1 cellular context compared by ENCODE assay signal in genomic region chr1:197902454-197903195, GRCh38.
A peak's percentile ranks its signal among the peaks of the same experiment; 100 is the strongest.
TF ChIP-seq lines count a peak whose summit lies in the region.

TSS of gene C1orf53 (plus strand) at chr1:197902630. CDS start at chr1:197902650, 20 bp downstream.

TF ChIP-seq in HepG2, 621 proteins besides CTCF, POLR2A, EP300 and RAD21 (continued from another document and continues in another):
- TF ChIP-seq, protein P1, sequence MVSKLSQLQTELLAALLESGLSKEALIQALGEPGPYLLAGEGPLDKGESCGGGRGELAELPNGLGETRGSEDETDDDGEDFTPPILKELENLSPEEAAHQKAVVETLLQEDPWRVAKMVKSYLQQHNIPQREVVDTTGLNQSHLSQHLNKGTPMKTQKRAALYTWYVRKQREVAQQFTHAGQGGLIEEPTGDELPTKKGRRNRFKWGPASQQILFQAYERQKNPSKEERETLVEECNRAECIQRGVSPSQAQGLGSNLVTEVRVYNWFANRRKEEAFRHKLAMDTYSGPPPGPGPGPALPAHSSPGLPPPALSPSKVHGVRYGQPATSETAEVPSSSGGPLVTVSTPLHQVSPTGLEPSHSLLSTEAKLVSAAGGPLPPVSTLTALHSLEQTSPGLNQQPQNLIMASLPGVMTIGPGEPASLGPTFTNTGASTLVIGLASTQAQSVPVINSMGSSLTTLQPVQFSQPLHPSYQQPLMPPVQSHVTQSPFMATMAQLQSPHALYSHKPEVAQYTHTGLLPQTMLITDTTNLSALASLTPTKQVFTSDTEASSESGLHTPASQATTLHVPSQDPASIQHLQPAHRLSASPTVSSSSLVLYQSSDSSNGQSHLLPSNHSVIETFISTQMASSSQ (IDR thresholded peaks at IDR 0.05; ENCODE audit: low read depth) = no peak
- TF ChIP-seq, protein P1 (CRISPR knock-in tag; IDR thresholded peaks at IDR 0.05; ENCODE audit: borderline replicate concordance) = peak; percentile 78
- TF ChIP-seq MED1 (CRISPR knock-in tag; IDR thresholded peaks at IDR 0.05) = peak; percentile 67; the same call in 1 of the 2 replicates
- TF ChIP-seq ZBTB1 (CRISPR knock-in tag; IDR thresholded peaks at IDR 0.05; ENCODE audit: borderline replicate concordance) = no peak
- peak; percentile 92 for TF ChIP-seq DNMT1 (CRISPR knock-in tag; IDR thresholded peaks at IDR 0.05)
- TF ChIP-seq, protein P2, sequence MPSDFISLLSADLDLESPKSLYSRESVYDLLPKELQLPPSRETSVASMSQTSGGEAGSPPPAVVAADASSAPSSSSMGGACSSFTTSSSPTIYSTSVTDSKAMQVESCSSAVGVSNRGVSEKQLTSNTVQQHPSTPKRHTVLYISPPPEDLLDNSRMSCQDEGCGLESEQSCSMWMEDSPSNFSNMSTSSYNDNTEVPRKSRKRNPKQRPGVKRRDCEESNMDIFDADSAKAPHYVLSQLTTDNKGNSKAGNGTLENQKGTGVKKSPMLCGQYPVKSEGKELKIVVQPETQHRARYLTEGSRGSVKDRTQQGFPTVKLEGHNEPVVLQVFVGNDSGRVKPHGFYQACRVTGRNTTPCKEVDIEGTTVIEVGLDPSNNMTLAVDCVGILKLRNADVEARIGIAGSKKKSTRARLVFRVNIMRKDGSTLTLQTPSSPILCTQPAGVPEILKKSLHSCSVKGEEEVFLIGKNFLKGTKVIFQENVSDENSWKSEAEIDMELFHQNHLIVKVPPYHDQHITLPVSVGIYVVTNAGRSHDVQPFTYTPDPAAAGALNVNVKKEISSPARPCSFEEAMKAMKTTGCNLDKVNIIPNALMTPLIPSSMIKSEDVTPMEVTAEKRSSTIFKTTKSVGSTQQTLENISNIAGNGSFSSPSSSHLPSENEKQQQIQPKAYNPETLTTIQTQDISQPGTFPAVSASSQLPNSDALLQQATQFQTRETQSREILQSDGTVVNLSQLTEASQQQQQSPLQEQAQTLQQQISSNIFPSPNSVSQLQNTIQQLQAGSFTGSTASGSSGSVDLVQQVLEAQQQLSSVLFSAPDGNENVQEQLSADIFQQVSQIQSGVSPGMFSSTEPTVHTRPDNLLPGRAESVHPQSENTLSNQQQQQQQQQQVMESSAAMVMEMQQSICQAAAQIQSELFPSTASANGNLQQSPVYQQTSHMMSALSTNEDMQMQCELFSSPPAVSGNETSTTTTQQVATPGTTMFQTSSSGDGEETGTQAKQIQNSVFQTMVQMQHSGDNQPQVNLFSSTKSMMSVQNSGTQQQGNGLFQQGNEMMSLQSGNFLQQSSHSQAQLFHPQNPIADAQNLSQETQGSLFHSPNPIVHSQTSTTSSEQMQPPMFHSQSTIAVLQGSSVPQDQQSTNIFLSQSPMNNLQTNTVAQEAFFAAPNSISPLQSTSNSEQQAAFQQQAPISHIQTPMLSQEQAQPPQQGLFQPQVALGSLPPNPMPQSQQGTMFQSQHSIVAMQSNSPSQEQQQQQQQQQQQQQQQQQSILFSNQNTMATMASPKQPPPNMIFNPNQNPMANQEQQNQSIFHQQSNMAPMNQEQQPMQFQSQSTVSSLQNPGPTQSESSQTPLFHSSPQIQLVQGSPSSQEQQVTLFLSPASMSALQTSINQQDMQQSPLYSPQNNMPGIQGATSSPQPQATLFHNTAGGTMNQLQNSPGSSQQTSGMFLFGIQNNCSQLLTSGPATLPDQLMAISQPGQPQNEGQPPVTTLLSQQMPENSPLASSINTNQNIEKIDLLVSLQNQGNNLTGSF (CRISPR knock-in tag; IDR thresholded peaks at IDR 0.05) = peak; percentile 79; the same call in 1 of the 2 replicates
- no peak for TF ChIP-seq ZNF672 (CRISPR knock-in tag; IDR thresholded peaks at IDR 0.05)
- TF ChIP-seq, protein P3, sequence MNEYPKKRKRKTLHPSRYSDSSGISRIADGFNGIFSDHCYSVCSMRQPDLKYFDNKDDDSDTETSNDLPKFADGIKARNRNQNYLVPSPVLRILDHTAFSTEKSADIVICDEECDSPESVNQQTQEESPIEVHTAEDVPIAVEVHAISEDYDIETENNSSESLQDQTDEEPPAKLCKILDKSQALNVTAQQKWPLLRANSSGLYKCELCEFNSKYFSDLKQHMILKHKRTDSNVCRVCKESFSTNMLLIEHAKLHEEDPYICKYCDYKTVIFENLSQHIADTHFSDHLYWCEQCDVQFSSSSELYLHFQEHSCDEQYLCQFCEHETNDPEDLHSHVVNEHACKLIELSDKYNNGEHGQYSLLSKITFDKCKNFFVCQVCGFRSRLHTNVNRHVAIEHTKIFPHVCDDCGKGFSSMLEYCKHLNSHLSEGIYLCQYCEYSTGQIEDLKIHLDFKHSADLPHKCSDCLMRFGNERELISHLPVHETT (CRISPR knock-in tag; conservative IDR thresholded peaks at IDR 0.05) = peak; percentile 84
- no peak for TF ChIP-seq MBD4 (IDR thresholded peaks at IDR 0.05; ENCODE audit: borderline replicate concordance, low read length)
- TF ChIP-seq E2F1 (CRISPR knock-in tag; IDR thresholded peaks at IDR 0.05) = no peak
- peak; percentile 84 for TF ChIP-seq PHF20 (CRISPR knock-in tag; IDR thresholded peaks at IDR 0.05)
- no peak for TF ChIP-seq ZNF326 (CRISPR knock-in tag; IDR thresholded peaks at IDR 0.05; ENCODE audit: borderline replicate concordance)
- peak; percentile 78 for TF ChIP-seq PHF21A (CRISPR knock-in tag; IDR thresholded peaks at IDR 0.05)
- peak; percentile 42; the same call in 1 of the 2 replicates for TF ChIP-seq IRF2 (CRISPR knock-in tag; IDR thresholded peaks at IDR 0.05)
- TF ChIP-seq LCORL (IDR thresholded peaks at IDR 0.05) = no peak
- peak; percentile 31; the same call in 1 of the 2 replicates for TF ChIP-seq LCORL (CRISPR knock-in tag; IDR thresholded peaks at IDR 0.05)
- TF ChIP-seq ZMAT3 (CRISPR knock-in tag; conservative IDR thresholded peaks at IDR 0.05) = peak; percentile 72; the same call in 1 of the 2 replicates
- TF ChIP-seq ZNF501 (CRISPR knock-in tag; IDR thresholded peaks at IDR 0.05) = peak; percentile 87
- TF ChIP-seq, protein P4, sequence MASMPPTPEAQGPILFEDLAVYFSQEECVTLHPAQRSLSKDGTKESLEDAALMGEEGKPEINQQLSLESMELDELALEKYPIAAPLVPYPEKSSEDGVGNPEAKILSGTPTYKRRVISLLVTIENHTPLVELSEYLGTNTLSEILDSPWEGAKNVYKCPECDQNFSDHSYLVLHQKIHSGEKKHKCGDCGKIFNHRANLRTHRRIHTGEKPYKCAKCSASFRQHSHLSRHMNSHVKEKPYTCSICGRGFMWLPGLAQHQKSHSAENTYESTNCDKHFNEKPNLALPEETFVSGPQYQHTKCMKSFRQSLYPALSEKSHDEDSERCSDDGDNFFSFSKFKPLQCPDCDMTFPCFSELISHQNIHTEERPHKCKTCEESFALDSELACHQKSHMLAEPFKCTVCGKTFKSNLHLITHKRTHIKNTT (CRISPR knock-in tag; IDR thresholded peaks at IDR 0.05) = no peak
- TF ChIP-seq, protein P5, sequence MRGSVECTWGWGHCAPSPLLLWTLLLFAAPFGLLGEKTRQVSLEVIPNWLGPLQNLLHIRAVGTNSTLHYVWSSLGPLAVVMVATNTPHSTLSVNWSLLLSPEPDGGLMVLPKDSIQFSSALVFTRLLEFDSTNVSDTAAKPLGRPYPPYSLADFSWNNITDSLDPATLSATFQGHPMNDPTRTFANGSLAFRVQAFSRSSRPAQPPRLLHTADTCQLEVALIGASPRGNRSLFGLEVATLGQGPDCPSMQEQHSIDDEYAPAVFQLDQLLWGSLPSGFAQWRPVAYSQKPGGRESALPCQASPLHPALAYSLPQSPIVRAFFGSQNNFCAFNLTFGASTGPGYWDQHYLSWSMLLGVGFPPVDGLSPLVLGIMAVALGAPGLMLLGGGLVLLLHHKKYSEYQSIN (CRISPR knock-in tag; IDR thresholded peaks at IDR 0.05; ENCODE audit: borderline replicate concordance) = no peak
- TF ChIP-seq ZNF543 (CRISPR knock-in tag; IDR thresholded peaks at IDR 0.05) = no peak
- no peak for TF ChIP-seq AGO1 (IDR thresholded peaks at IDR 0.05; ENCODE audit: low read depth, low read length, poor library complexity, severe bottlenecking)
- peak; percentile 89 for TF ChIP-seq ZNF616 (CRISPR knock-in tag; IDR thresholded peaks at IDR 0.05; ENCODE audit: low read depth)
- TF ChIP-seq ZBTB7A (CRISPR knock-in tag; IDR thresholded peaks at IDR 0.05) = no peak
- TF ChIP-seq KDM1A (CRISPR knock-in tag; IDR thresholded peaks at IDR 0.05) = no peak
- TF ChIP-seq MAFG (CRISPR knock-in tag; IDR thresholded peaks at IDR 0.05) = no peak
- TF ChIP-seq RBFOX2 (IDR thresholded peaks at IDR 0.05; ENCODE audit: low read depth, low read length) = peak; percentile 97
- TF ChIP-seq, protein P6, sequence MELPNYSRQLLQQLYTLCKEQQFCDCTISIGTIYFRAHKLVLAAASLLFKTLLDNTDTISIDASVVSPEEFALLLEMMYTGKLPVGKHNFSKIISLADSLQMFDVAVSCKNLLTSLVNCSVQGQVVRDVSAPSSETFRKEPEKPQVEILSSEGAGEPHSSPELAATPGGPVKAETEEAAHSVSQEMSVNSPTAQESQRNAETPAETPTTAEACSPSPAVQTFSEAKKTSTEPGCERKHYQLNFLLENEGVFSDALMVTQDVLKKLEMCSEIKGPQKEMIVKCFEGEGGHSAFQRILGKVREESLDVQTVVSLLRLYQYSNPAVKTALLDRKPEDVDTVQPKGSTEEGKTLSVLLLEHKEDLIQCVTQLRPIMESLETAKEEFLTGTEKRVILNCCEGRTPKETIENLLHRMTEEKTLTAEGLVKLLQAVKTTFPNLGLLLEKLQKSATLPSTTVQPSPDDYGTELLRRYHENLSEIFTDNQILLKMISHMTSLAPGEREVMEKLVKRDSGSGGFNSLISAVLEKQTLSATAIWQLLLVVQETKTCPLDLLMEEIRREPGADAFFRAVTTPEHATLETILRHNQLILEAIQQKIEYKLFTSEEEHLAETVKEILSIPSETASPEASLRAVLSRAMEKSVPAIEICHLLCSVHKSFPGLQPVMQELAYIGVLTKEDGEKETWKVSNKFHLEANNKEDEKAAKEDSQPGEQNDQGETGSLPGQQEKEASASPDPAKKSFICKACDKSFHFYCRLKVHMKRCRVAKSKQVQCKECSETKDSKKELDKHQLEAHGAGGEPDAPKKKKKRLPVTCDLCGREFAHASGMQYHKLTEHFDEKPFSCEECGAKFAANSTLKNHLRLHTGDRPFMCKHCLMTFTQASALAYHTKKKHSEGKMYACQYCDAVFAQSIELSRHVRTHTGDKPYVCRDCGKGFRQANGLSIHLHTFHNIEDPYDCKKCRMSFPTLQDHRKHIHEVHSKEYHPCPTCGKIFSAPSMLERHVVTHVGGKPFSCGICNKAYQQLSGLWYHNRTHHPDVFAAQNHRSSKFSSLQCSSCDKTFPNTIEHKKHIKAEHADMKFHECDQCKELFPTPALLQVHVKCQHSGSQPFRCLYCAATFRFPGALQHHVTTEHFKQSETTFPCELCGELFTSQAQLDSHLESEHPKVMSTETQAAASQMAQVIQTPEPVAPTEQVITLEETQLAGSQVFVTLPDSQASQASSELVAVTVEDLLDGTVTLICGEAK (IDR thresholded peaks at IDR 0.05) = no peak
- TF ChIP-seq, protein P6 (CRISPR knock-in tag; IDR thresholded peaks at IDR 0.05) = peak; percentile 91
- no peak for TF ChIP-seq ZNF484 (CRISPR knock-in tag; IDR thresholded peaks at IDR 0.05; ENCODE audit: borderline replicate concordance, low read depth)
